In the genomic region with DNA sequence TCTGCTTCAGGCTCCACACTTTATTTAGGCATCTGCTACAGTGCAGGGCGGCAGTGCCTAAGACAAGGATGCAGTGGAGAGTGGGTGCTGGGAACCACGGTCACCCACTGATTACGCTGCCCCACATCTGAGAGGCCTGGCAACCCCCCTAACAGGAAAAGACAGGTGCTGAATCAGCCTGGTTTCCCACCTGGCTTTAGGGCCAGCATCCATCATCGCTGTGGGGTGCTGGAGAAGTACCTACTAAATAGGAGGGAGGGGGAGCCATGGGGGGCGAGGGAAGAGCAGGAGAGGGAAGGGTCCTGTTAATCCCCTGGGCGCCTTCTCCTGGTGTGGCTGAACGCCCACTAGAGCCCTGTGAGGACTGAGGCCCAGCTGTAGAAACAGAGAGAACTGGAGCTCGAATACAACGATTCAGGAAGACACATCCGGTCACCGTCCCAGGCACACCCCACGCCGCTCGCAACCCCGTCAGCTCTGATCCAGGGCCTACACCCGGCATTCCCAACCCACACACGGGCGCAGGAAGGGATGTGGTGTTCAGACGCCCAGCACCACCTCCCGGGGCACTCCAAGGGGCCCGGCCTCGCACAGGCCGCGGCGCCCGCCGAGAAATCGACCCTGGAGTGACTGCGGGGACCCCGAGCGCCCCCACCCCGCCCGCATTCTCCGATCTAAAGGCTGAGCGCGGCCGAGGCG, we compare ENCODE assay signal across 1 cellular context.
A peak's percentile ranks its signal among the peaks of the same experiment; 100 is the strongest.
TF ChIP-seq lines count a peak whose summit lies in the region.

No MANE protein-coding gene starts in this region.

TF ChIP-seq in HepG2, 621 proteins besides CTCF, POLR2A, EP300 and RAD21 (continued from another document and continues in another):
- TF ChIP-seq, protein P1, sequence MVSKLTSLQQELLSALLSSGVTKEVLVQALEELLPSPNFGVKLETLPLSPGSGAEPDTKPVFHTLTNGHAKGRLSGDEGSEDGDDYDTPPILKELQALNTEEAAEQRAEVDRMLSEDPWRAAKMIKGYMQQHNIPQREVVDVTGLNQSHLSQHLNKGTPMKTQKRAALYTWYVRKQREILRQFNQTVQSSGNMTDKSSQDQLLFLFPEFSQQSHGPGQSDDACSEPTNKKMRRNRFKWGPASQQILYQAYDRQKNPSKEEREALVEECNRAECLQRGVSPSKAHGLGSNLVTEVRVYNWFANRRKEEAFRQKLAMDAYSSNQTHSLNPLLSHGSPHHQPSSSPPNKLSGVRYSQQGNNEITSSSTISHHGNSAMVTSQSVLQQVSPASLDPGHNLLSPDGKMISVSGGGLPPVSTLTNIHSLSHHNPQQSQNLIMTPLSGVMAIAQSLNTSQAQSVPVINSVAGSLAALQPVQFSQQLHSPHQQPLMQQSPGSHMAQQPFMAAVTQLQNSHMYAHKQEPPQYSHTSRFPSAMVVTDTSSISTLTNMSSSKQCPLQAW (CRISPR knock-in tag; IDR thresholded peaks at IDR 0.05): 0 out of 2 replicates have a peak, but pooled peaks have one; percentile 15
- TF ChIP-seq RBFOX2 (IDR thresholded peaks at IDR 0.05; ENCODE audit: low read depth, low read length) (peak; percentile 74), ZNF12 (CRISPR knock-in tag; IDR thresholded peaks at IDR 0.05) (0 out of 2 replicates have a peak, but pooled peaks have one; percentile 28), ZFX (CRISPR knock-in tag; IDR thresholded peaks at IDR 0.05; ENCODE audit: low read depth) (peak; percentile 65), ZZZ3 (CRISPR knock-in tag; IDR thresholded peaks at IDR 0.05; ENCODE audit: borderline replicate concordance) (0 out of 2 replicates have a peak, but pooled peaks have one; percentile 33), ZNF619 (CRISPR knock-in tag; IDR thresholded peaks at IDR 0.05) (no peak), ZNF703 (CRISPR knock-in tag; IDR thresholded peaks at IDR 0.05; ENCODE audit: borderline replicate concordance) (0 out of 2 replicates have a peak, but pooled peaks have one; percentile 16), KDM5B (CRISPR knock-in tag; IDR thresholded peaks at IDR 0.05; ENCODE audit: borderline replicate concordance) (peak; percentile 51; the same call in 1 of the 2 replicates), ZNF225 (CRISPR knock-in tag; IDR thresholded peaks at IDR 0.05) (peak; percentile 47; the same call in 1 of the 2 replicates), SRF (IDR thresholded peaks at IDR 0.05; ENCODE audit: low read depth, low read length) (no peak), SOX6 (IDR thresholded peaks at IDR 0.05) (no peak), SOX6 (CRISPR knock-in tag; IDR thresholded peaks at IDR 0.05) (0 out of 2 replicates have a peak, but pooled peaks have one; percentile 47), ZNF709 (CRISPR knock-in tag; IDR thresholded peaks at IDR 0.05) (peak; percentile 36; the same call in 1 of the 2 replicates), GATAD1 (CRISPR knock-in tag; IDR thresholded peaks at IDR 0.05) (0 out of 2 replicates have a peak, but pooled peaks have one; percentile 28), ZNF781 (CRISPR knock-in tag; IDR thresholded peaks at IDR 0.05; ENCODE audit: borderline replicate concordance, not compliant biosample characterization) (peak; percentile 45), ZC3H4 (CRISPR knock-in tag; IDR thresholded peaks at IDR 0.05; ENCODE audit: borderline replicate concordance) (0 out of 2 replicates have a peak, but pooled peaks have one; percentile 35), DMAP1 (CRISPR knock-in tag; IDR thresholded peaks at IDR 0.05) (0 out of 2 replicates have a peak, but pooled peaks have one; percentile 9)
- TF ChIP-seq, protein P2, sequence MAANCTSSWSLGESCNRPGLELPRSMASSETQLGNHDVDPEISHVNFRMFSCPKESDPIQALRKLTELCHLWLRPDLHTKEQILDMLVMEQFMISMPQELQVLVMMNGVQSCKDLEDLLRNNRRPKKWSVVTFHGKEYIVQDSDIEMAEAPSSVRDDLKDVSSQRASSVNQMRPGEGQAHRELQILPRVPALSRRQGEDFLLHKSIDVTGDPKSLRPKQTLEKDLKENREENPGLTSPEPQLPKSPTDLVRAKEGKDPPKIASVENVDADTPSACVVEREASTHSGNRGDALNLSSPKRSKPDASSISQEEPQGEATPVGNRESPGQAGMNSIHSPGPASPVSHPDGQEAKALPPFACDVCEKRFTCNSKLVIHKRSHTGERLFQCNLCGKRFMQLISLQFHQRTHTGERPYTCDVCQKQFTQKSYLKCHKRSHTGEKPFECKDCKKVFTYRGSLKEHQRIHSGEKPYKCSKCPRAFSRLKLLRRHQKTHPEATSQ (CRISPR knock-in tag; IDR thresholded peaks at IDR 0.05; ENCODE audit: borderline replicate concordance): 0 out of 2 replicates have a peak, but pooled peaks have one; percentile 13
- TF ChIP-seq, protein P3, sequence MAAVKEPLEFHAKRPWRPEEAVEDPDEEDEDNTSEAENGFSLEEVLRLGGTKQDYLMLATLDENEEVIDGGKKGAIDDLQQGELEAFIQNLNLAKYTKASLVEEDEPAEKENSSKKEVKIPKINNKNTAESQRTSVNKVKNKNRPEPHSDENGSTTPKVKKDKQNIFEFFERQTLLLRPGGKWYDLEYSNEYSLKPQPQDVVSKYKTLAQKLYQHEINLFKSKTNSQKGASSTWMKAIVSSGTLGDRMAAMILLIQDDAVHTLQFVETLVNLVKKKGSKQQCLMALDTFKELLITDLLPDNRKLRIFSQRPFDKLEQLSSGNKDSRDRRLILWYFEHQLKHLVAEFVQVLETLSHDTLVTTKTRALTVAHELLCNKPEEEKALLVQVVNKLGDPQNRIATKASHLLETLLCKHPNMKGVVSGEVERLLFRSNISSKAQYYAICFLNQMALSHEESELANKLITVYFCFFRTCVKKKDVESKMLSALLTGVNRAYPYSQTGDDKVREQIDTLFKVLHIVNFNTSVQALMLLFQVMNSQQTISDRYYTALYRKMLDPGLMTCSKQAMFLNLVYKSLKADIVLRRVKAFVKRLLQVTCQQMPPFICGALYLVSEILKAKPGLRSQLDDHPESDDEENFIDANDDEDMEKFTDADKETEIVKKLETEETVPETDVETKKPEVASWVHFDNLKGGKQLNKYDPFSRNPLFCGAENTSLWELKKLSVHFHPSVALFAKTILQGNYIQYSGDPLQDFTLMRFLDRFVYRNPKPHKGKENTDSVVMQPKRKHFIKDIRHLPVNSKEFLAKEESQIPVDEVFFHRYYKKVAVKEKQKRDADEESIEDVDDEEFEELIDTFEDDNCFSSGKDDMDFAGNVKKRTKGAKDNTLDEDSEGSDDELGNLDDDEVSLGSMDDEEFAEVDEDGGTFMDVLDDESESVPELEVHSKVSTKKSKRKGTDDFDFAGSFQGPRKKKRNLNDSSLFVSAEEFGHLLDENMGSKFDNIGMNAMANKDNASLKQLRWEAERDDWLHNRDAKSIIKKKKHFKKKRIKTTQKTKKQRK (IDR thresholded peaks at IDR 0.05; ENCODE audit: low read length): no peak
- TF ChIP-seq, protein P4, sequence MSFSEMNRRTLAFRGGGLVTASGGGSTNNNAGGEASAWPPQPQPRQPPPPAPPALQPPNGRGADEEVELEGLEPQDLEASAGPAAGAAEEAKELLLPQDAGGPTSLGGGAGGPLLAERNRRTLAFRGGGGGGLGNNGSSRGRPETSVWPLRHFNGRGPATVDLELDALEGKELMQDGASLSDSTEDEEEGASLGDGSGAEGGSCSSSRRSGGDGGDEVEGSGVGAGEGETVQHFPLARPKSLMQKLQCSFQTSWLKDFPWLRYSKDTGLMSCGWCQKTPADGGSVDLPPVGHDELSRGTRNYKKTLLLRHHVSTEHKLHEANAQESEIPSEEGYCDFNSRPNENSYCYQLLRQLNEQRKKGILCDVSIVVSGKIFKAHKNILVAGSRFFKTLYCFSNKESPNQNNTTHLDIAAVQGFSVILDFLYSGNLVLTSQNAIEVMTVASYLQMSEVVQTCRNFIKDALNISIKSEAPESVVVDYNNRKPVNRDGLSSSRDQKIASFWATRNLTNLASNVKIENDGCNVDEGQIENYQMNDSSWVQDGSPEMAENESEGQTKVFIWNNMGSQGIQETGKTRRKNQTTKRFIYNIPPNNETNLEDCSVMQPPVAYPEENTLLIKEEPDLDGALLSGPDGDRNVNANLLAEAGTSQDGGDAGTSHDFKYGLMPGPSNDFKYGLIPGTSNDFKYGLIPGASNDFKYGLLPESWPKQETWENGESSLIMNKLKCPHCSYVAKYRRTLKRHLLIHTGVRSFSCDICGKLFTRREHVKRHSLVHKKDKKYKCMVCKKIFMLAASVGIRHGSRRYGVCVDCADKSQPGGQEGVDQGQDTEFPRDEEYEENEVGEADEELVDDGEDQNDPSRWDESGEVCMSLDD (CRISPR knock-in tag; IDR thresholded peaks at IDR 0.05; ENCODE audit: borderline replicate concordance): 0 out of 2 replicates have a peak, but pooled peaks have one; percentile 31
- TF ChIP-seq, protein P5, sequence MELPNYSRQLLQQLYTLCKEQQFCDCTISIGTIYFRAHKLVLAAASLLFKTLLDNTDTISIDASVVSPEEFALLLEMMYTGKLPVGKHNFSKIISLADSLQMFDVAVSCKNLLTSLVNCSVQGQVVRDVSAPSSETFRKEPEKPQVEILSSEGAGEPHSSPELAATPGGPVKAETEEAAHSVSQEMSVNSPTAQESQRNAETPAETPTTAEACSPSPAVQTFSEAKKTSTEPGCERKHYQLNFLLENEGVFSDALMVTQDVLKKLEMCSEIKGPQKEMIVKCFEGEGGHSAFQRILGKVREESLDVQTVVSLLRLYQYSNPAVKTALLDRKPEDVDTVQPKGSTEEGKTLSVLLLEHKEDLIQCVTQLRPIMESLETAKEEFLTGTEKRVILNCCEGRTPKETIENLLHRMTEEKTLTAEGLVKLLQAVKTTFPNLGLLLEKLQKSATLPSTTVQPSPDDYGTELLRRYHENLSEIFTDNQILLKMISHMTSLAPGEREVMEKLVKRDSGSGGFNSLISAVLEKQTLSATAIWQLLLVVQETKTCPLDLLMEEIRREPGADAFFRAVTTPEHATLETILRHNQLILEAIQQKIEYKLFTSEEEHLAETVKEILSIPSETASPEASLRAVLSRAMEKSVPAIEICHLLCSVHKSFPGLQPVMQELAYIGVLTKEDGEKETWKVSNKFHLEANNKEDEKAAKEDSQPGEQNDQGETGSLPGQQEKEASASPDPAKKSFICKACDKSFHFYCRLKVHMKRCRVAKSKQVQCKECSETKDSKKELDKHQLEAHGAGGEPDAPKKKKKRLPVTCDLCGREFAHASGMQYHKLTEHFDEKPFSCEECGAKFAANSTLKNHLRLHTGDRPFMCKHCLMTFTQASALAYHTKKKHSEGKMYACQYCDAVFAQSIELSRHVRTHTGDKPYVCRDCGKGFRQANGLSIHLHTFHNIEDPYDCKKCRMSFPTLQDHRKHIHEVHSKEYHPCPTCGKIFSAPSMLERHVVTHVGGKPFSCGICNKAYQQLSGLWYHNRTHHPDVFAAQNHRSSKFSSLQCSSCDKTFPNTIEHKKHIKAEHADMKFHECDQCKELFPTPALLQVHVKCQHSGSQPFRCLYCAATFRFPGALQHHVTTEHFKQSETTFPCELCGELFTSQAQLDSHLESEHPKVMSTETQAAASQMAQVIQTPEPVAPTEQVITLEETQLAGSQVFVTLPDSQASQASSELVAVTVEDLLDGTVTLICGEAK (IDR thresholded peaks at IDR 0.05): no peak
- TF ChIP-seq, protein P5 (CRISPR knock-in tag; IDR thresholded peaks at IDR 0.05): 0 out of 2 replicates have a peak, but pooled peaks have one; percentile 33
- TF ChIP-seq, protein P6, sequence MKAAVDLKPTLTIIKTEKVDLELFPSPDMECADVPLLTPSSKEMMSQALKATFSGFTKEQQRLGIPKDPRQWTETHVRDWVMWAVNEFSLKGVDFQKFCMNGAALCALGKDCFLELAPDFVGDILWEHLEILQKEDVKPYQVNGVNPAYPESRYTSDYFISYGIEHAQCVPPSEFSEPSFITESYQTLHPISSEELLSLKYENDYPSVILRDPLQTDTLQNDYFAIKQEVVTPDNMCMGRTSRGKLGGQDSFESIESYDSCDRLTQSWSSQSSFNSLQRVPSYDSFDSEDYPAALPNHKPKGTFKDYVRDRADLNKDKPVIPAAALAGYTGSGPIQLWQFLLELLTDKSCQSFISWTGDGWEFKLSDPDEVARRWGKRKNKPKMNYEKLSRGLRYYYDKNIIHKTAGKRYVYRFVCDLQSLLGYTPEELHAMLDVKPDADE (CRISPR knock-in tag; IDR thresholded peaks at IDR 0.05): 0 out of 2 replicates have a peak, but pooled peaks have one; percentile 6
- TF ChIP-seq, protein P7, sequence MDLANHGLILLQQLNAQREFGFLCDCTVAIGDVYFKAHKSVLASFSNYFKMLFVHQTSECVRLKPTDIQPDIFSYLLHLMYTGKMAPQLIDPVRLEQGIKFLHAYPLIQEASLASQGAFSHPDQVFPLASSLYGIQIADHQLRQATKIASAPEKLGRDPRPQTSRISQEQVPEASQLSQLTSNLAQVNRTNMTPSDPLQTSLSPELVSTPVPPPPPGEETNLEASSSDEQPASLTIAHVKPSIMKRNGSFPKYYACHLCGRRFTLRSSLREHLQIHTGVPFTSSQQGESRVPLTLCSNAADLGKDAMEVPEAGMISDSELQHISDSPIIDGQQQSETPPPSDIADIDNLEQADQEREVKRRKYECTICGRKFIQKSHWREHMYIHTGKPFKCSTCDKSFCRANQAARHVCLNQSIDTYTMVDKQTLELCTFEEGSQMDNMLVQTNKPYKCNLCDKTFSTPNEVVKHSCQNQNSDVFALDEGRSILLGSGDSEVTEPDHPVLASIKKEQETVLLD (CRISPR knock-in tag; IDR thresholded peaks at IDR 0.05; ENCODE audit: low read depth): no peak
- TF ChIP-seq, protein P8, sequence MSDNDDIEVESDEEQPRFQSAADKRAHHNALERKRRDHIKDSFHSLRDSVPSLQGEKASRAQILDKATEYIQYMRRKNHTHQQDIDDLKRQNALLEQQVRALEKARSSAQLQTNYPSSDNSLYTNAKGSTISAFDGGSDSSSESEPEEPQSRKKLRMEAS (IDR thresholded peaks at IDR 0.05): peak; percentile 49
